23 cellular contexts compared by ENCODE assay signal in the genomic region with DNA sequence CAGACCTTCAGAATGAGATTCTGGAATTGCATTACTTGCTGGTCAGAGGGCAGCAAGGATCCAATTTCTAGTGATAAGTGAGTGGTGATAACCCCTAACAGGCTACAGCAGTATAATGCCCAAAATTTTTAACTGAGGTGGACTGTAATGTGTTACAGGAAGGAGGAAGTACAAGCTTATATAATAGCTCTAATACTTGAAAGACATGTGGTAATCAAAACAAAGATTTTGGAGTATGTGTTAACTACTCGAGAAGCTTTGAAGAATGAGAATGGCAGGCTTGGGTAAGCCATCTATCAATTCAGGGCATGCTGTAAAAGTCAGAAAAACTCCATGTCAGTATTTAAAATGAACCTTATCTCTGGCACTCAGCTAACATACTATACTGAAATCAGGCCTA.
A peak's percentile ranks its signal among the peaks of the same experiment; 100 is the strongest.
DNase-seq lines count a peak whose midpoint lies in the region; ATAC-seq, FAIRE-seq and TF ChIP-seq lines count a peak whose summit lies in the region.
"Had no signal": no experiment of that assay in that cellular context is flagged by ENCODE, and none has a peak within 500 bp of the region (broad histone marks: within the 10 kb centered on the region; RNA-seq: fewer than 3 reads in every experiment).

No MANE protein-coding gene starts in this region.

- TF ChIP-seq CTCF in A549 (IDR thresholded peaks at IDR 0.05) = no peak
- TF ChIP-seq CTCF in esophagus muscularis mucosa (IDR thresholded peaks at IDR 0.05) = no peak
- no peak for TF ChIP-seq CTCF in sigmoid colon (IDR thresholded peaks at IDR 0.05)

- FAIRE-seq in A549 (lab: Jason Lieb, UNC) = no peak
- FAIRE-seq: G401.6, HTR-8/SVneo, RCC 7860 had no signal

- no peaks in the 10 kb centered on the region for H3K9me3 ChIP-seq in A549
- no peaks in the 10 kb centered on the region for H3K9me3 ChIP-seq in esophagus muscularis mucosa
- no peaks in the 10 kb centered on the region for H3K9me3 ChIP-seq in sigmoid colon

- no peak for TF ChIP-seq RAD21 in A549 (conservative IDR thresholded peaks at IDR 0.05 in 1 of 2, IDR thresholded peaks at IDR 0.05 in 1 of 2)

- intact Hi-C loops in esophagus muscularis mucosa (cut with DNase I) = no loop called here
- intact Hi-C loops in sigmoid colon (cut with DNase I) = loop anchor here (5.0 kb wide), 1 partner anchor 87 kb away; no protein-coding TSS in a partner anchor

- H3K27me3 ChIP-seq in esophagus muscularis mucosa (no peaks in the 10 kb centered on the region), sigmoid colon (no peaks in the 10 kb centered on the region)

- H3K4me3 ChIP-seq in A549 (no peak overlapping the region), esophagus muscularis mucosa (no peak overlapping the region), sigmoid colon (no peak overlapping the region)
- H3K4me3 ChIP-seq: SK-N-MC had no signal

- CTCF ChIA-PET in A549 (lab: Yijun Ruan, JAX) = interaction anchor here (1.4 kb wide), 1 partner anchor 54 kb away, joined by 3 read pairs; no protein-coding TSS in a partner anchor

- peaks cover 59% of the 10 kb centered on the region for H3K4me1 ChIP-seq in A549
- H3K4me1 ChIP-seq in esophagus muscularis mucosa = peaks cover 0 to 30% (median 23%) of the 10 kb centered on the region in 4 donors
- H3K4me1 ChIP-seq in sigmoid colon = peaks cover 2 to 33% (median 23%) of the 10 kb centered on the region in 4 donors

- H3K36me3 ChIP-seq in esophagus muscularis mucosa = no peaks in the 10 kb centered on the region
- H3K36me3 ChIP-seq in sigmoid colon = no peaks in the 10 kb centered on the region

- POLR2A ChIA-PET in A549 (lab: Yijun Ruan, JAX) = no interaction called here

- TF ChIP-seq EP300 in A549 (IDR thresholded peaks at IDR 0.05) = no peak
- no peak for TF ChIP-seq EP300 in esophagus muscularis mucosa (IDR thresholded peaks at IDR 0.05)
- no peak for TF ChIP-seq EP300 in sigmoid colon (IDR thresholded peaks at IDR 0.05)

- DNase-seq in A549 (ENCODE audit: low read depth in 1 of 2, low spot score in 1 of 2) (no peak), EH (ENCODE audit: low read depth) (peak; percentile 8), esophagus muscularis mucosa (ENCODE audit: extremely low spot score) (no peak), sigmoid colon (no peak), Ammon's horn (ENCODE audit: low spot score) (no peak), cortex of kidney (lab: John Stamatoyannopoulos, UW) (no peak)
- DNase-seq: ACHN; DND-41; H7; Karpas-422; MM.1S; NCI-H1092; NCI-H1436 treated with DMSO at 0.1 percent for 48 hours; NCI-H2029; NCI-H510A; NCI-H748 treated with DMSO at 0.1 percent for 48 hours; NK-92 treated with Interleukin-12 subunit alpha and Interleukin-12 subunit beta, amount 100 ng/mL, for 24 hours; Right ventricle myocardium superior had no signal

- no peak for TF ChIP-seq POLR2A in A549 (IDR thresholded peaks at IDR 0.05; ENCODE audit: low read length)
- no peak for TF ChIP-seq POLR2A in esophagus muscularis mucosa (IDR thresholded peaks at IDR 0.05; ENCODE audit: low read depth)
- TF ChIP-seq POLR2A in sigmoid colon (IDR thresholded peaks at IDR 0.05) = no peak

- H3K4me2 ChIP-seq in A549 = peak overlapping the region; percentile 73; the same call in 1 of the 3 replicates

- ATAC-seq in A549 = no peak
- ATAC-seq in HG02571 (IDR thresholded peaks at IDR 0.05; ENCODE audit: unreplicated experiment) = no peak

- 62% methylated on average over 1 of the region's 1 CpG for WGBS in A549 (ENCODE audit: missing lambda C conversion rate)
- 36% methylated on average over 1 of the region's 1 CpG for WGBS in esophagus muscularis mucosa
- 25 to 54% methylated on average over 1 of the region's 1 CpG for WGBS in sigmoid colon, 2 donors

- H3K27ac ChIP-seq in A549 (peak overlapping the region; percentile 6 to 58; a peak in 3 of 6 replicates), esophagus muscularis mucosa (replicated peaks in 1 of 4) (peak overlapping the region in 3 of 4 donors; percentile 13 to 26 (median 24)), sigmoid colon (peak overlapping the region in 3 of 4 donors; percentile 16 to 86 (median 84))
- H3K27ac ChIP-seq: SK-N-MC had no signal

TF ChIP-seq in A549, 52 proteins besides CTCF, POLR2A, EP300 and RAD21:
- TF ChIP-seq, protein P1, sequence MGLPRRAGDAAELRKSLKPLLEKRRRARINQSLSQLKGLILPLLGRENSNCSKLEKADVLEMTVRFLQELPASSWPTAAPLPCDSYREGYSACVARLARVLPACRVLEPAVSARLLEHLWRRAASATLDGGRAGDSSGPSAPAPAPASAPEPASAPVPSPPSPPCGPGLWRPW (IDR thresholded peaks at IDR 0.05) = no peak

Comparison
In these comparisons a context has a peak if more than half of its experiments do, and no peak if none do; other contexts are left out.
1. H3K27ac ChIP-seq: peak in every context shown above with its lines; median percentile 84 in sigmoid colon; 32 in A549; 24 in esophagus muscularis mucosa.